In genomic region chr6:1124885-1125284, GRCh38 we compare ENCODE assay signal across 29 cellular contexts.
"Had no signal": no experiment of that assay in that cellular context is flagged by ENCODE, and none has a peak within 500 bp of the region (broad histone marks: within the 10 kb centered on the region; RNA-seq: fewer than 3 reads in every experiment).

No MANE protein-coding gene starts in this region.

- ATAC-seq: activated CD4-positive, CD25-positive, alpha-beta regulatory T cell treated with anti-CD3 and anti-CD28 coated beads, Interleukin-2, amount 50 U/mL, for 24 hours; activated CD8-positive, alpha-beta T cell treated with anti-CD3 and anti-CD28 coated beads for 36 hours; activated T-cell treated with anti-CD3 and anti-CD28 coated beads, Interleukin-2, amount 50 U/mL, for 4 hours; activated T-helper 17 cell treated with anti-CD3 and anti-CD28 coated beads, Interleukin-2, amount 50 U/mL, for 72 hours; effector memory CD8-positive, alpha-beta T cell; foreskin keratinocyte; gastrocnemius medialis; heart left ventricle; T-helper 17 cell had no signal

- H3K27ac ChIP-seq: ascending aorta, brain microvascular endothelial cell, epithelial cell of prostate, esophagus muscularis mucosa, foreskin keratinocyte, gastrocnemius medialis, heart left ventricle, WERI-Rb-1 had no signal

- H3K36me3 ChIP-seq: ascending aorta, brain microvascular endothelial cell, esophagus muscularis mucosa, gastrocnemius medialis, heart left ventricle, WERI-Rb-1 had no signal

- H3K9me3 ChIP-seq: ascending aorta, esophagus muscularis mucosa, gastrocnemius medialis, heart left ventricle had no signal

- H3K4me3 ChIP-seq: ascending aorta, esophagus muscularis mucosa, gastrocnemius medialis, heart left ventricle had no signal

- H3K4me1 ChIP-seq: ascending aorta, foreskin keratinocyte, gastrocnemius medialis had no signal

- H3K27me3 ChIP-seq: ascending aorta, brain microvascular endothelial cell, esophagus muscularis mucosa, foreskin keratinocyte, gastrocnemius medialis had no signal

- DNase-seq: activated B cell treated with CpG ODN at 0.5 μM for 24 hours; activated CD4-positive, alpha-beta T cell treated with anti-CD3 and anti-CD28 coated beads for 48 hours; activated CD4-positive, alpha-beta T cell treated with anti-CD3 and anti-CD28 coated beads, Interleukin-2, amount 50 U/mL, for 1 hour; activated CD4-positive, alpha-beta T cell treated with anti-CD3 and anti-CD28 coated beads, Interleukin-2, amount 50 U/mL, for 48 hours; activated CD8-positive, alpha-beta memory T cell treated with anti-CD3 and anti-CD28 coated beads for 24 hours; activated CD8-positive, alpha-beta T cell treated with anti-CD3 and anti-CD28 coated beads for 36 hours; activated effector memory CD4-positive, alpha-beta T cell treated with anti-CD3 and anti-CD28 coated beads, Interleukin-2, amount 50 U/mL, for 16 hours; activated naive CD4-positive, alpha-beta T cell treated with anti-CD3 and anti-CD28 coated beads for 36 hours; activated naive CD8-positive, alpha-beta T cell treated with anti-CD3 and anti-CD28 coated beads, Interleukin-2, amount 10 ng/mL, durations not matched to agents 7 days and 5 days; activated T-cell treated with anti-CD3 and anti-CD28 coated beads, Interleukin-2, amount 50 U/mL, for 4 hours; brain microvascular endothelial cell; caudate nucleus; cortex of kidney; dermis blood vessel endothelial cell; effector CD4-positive, alpha-beta T cell; effector memory CD8-positive, alpha-beta T cell; foreskin keratinocyte; gastrocnemius medialis; glutamatergic neuron; heart left ventricle; T-helper 1 cell; T-helper 17 cell; T1000; WERI-Rb-1 had no signal
